In the genomic region with DNA sequence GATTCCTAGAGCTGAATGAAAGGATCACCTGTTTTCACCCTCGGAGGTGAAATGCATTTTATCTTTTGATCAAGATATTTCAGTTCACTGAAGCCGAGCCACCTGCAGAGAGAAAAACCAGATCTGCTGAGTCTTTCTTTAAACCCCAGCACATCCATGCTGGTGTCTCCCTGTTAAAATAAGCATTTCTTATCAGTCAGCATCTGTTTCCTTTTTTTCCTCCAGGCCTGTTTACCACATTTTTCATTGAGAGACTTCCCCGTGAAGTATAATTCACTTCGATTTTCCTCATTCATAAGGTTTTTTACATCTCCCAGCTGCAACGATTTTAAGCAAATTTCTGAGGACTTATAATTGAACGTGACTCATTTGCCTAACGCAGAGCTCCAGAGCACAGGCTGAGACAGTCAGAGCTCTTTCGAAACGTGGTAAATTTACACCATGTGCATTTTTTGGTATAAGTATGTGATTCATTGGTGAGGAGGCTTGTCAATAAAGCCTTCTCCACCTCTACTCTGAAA, we compare ENCODE assay signal across 13 cellular contexts.
A peak's percentile ranks its signal among the peaks of the same experiment; 100 is the strongest.
DNase-seq lines count a peak whose midpoint lies in the region; ATAC-seq and TF ChIP-seq lines count a peak whose summit lies in the region.
"Had no signal": no experiment of that assay in that cellular context is flagged by ENCODE, and none has a peak within 500 bp of the region (broad histone marks: within the 10 kb centered on the region; RNA-seq: fewer than 3 reads in every experiment).

No MANE protein-coding gene starts in this region.

- peaks cover 6% of the 10 kb centered on the region for H3K4me1 ChIP-seq in RWPE2 (ENCODE audit: insufficient read depth, poor library complexity, severe bottlenecking)
- H3K4me1 ChIP-seq: tibial nerve had no signal

- no peak overlapping the region for H3K27ac ChIP-seq in RWPE2 (ENCODE audit: poor library complexity, severe bottlenecking)
- H3K27ac ChIP-seq: tibial nerve had no signal

- no peaks in the 10 kb centered on the region for H3K27me3 ChIP-seq in RWPE2 (ENCODE audit: insufficient read depth, poor library complexity, severe bottlenecking)
- H3K27me3 ChIP-seq: tibial nerve had no signal

- H3K4me3 ChIP-seq in RWPE2 (ENCODE audit: severe bottlenecking) (no peak overlapping the region), fibroblast of the aortic adventitia (ENCODE audit: low read depth, low read length) (no peak overlapping the region)
- H3K4me3 ChIP-seq: tibial nerve had no signal

- H3K9me3 Mint-ChIP-seq in activated T-cell treated with anti-CD3 and anti-CD28 coated beads, Interleukin-2, amount 50 U/mL, for 4 hours = no peaks in the 10 kb centered on the region
- H3K9me3 Mint-ChIP-seq: activated CD4-positive, alpha-beta memory T cell treated with anti-CD3 and anti-CD28 coated beads for 36 hours had no signal

- no peaks in the 10 kb centered on the region for H3K36me3 Mint-ChIP-seq in activated T-cell treated with anti-CD3 and anti-CD28 coated beads, Interleukin-2, amount 50 U/mL, for 4 hours (ENCODE audit: insufficient read depth)
- H3K36me3 Mint-ChIP-seq: activated CD4-positive, alpha-beta memory T cell treated with anti-CD3 and anti-CD28 coated beads for 36 hours had no signal

- no peak for DNase-seq in activated T-cell treated with anti-CD3 and anti-CD28 coated beads, Interleukin-2, amount 50 U/mL, for 4 hours
- no peak for DNase-seq in activated T-cell treated with anti-CD3 and anti-CD28 coated beads, Interleukin-2, amount 50 U/mL, for 1 hour
- DNase-seq in RWPE2 (ENCODE audit: low spot score) = no peak
- peak; percentile 85 for DNase-seq in fibroblast of the aortic adventitia (ENCODE audit: low read depth)
- no peak for DNase-seq in stimulated activated naive CD8-positive, alpha-beta T cell treated with anti-CD3 and anti-CD28 coated beads, Interleukin-15, Interleukin-2, amounts not matched to agents 100 U/mL and 50 U/mL, for 24 hours
- DNase-seq in LoVo (ENCODE audit: low spot score) = no peak
- no peak for DNase-seq in NCI-H1417 (lab: John Stamatoyannopoulos, UW)
- DNase-seq in T1000 (lab: John Stamatoyannopoulos, UW) = no peak
- DNase-seq: activated CD4-positive, alpha-beta memory T cell treated with anti-CD3 and anti-CD28 coated beads for 36 hours; C1 segment of cervical spinal cord; cerebellar nuclear complex had no signal

- no peaks in the 10 kb centered on the region for H3K9me3 ChIP-seq in RWPE2 (ENCODE audit: severe bottlenecking)
- H3K9me3 ChIP-seq: tibial nerve had no signal

- TF ChIP-seq CTCF in RWPE2 (IDR thresholded peaks at IDR 0.05; ENCODE audit: poor library complexity, severe bottlenecking) (no peak), fibroblast of the aortic adventitia (IDR thresholded peaks at IDR 0.05; ENCODE audit: insufficient read depth, low read length) (no peak)

- peaks cover 7% of the 10 kb centered on the region for H3K4me1 Mint-ChIP-seq in activated T-cell treated with anti-CD3 and anti-CD28 coated beads, Interleukin-2, amount 50 U/mL, for 4 hours (ENCODE audit: low read depth)

- H3K4me3 Mint-ChIP-seq in activated T-cell treated with anti-CD3 and anti-CD28 coated beads, Interleukin-2, amount 50 U/mL, for 4 hours = no peak overlapping the region
- H3K4me3 Mint-ChIP-seq: activated CD4-positive, alpha-beta memory T cell treated with anti-CD3 and anti-CD28 coated beads for 36 hours had no signal

- no peaks in the 10 kb centered on the region for H3K36me3 ChIP-seq in RWPE2 (ENCODE audit: low read depth)
- H3K36me3 ChIP-seq: tibial nerve had no signal

- no peaks in the 10 kb centered on the region for H3K27me3 Mint-ChIP-seq in activated T-cell treated with anti-CD3 and anti-CD28 coated beads, Interleukin-2, amount 50 U/mL, for 4 hours (ENCODE audit: low read depth)

- peak; percentile 74 to 86 for ATAC-seq in activated T-cell treated with anti-CD3 and anti-CD28 coated beads, Interleukin-2, amount 50 U/mL, for 4 hours
- peak; percentile 90 for ATAC-seq in RWPE2 (ENCODE audit: low read depth)
- peak; percentile 76 for ATAC-seq in stimulated activated naive CD8-positive, alpha-beta T cell treated with anti-CD3 and anti-CD28 coated beads, Interleukin-15, Interleukin-2, amounts not matched to agents 100 U/mL and 50 U/mL, for 24 hours
- ATAC-seq: Panc1 had no signal
